16 cellular contexts compared by ENCODE assay signal in genomic region chr7:1323178-1324027, GRCh38.
DNase-seq lines count a peak whose midpoint lies in the region; ATAC-seq and TF ChIP-seq lines count a peak whose summit lies in the region.
"Had no signal": no experiment of that assay in that cellular context is flagged by ENCODE, and none has a peak within 500 bp of the region (broad histone marks: within the 10 kb centered on the region; RNA-seq: fewer than 3 reads in every experiment).

No MANE protein-coding gene starts in this region.

- no peak overlapping the region for H2BK120ac ChIP-seq in mesenchymal stem cell (ENCODE audit: low read depth, low read length)

- H3K36me3 Mint-ChIP-seq in neural crest cell (ENCODE audit: low read depth) = no peaks in the 10 kb centered on the region
- no peaks in the 10 kb centered on the region for H3K36me3 Mint-ChIP-seq in activated CD4-positive, alpha-beta T cell treated with anti-CD3 and anti-CD28 coated beads, Interleukin-2, amount 10 ng/mL, durations not matched to agents 7 days and 5 days (ENCODE audit: low read depth)
- H3K36me3 Mint-ChIP-seq: activated naive CD4-positive, alpha-beta T cell treated with anti-CD3 and anti-CD28 coated beads, Interleukin-2, amount 50 U/mL, for 24 hours had no signal

- no peak overlapping the region for H2BK12ac ChIP-seq in mesenchymal stem cell (ENCODE audit: low read length in 2 of 2)

- H3K9ac ChIP-seq in mesenchymal stem cell (ENCODE audit: low read length) = no peak overlapping the region

- no peak for TF ChIP-seq POLR2A in gastroesophageal sphincter (IDR thresholded peaks at IDR 0.05)

- no peak overlapping the region for H2AFZ ChIP-seq in mesenchymal stem cell (ENCODE audit: low read depth, low read length)

- H3K4me1 ChIP-seq in mesenchymal stem cell (ENCODE audit: control insufficient read depth, insufficient read depth, low read depth, low read length) = no peaks in the 10 kb centered on the region
- peaks cover 0 to 12% (median 0%) of the 10 kb centered on the region in 3 donors for H3K4me1 ChIP-seq in gastroesophageal sphincter

- WGBS in mesenchymal stem cell = 67% methylated on average over 57 of the region's 63 CpGs
- 0% methylated on average over 2 of the region's 63 CpGs; no CpG with 5 or more reads in 1 of the 2 donors for WGBS in gastroesophageal sphincter (ENCODE audit: low coverage in 1 of 2), 2 donors

- H3K14ac ChIP-seq in mesenchymal stem cell (ENCODE audit: low read length in 2 of 2) = no peak overlapping the region

- H3K9me3 Mint-ChIP-seq in neural crest cell = no peaks in the 10 kb centered on the region
- no peaks in the 10 kb centered on the region for H3K9me3 Mint-ChIP-seq in activated CD4-positive, alpha-beta T cell treated with anti-CD3 and anti-CD28 coated beads, Interleukin-2, amount 10 ng/mL, durations not matched to agents 7 days and 5 days
- H3K9me3 Mint-ChIP-seq: activated naive CD4-positive, alpha-beta T cell treated with anti-CD3 and anti-CD28 coated beads, Interleukin-2, amount 50 U/mL, for 24 hours had no signal

- H3K18ac ChIP-seq in mesenchymal stem cell (ENCODE audit: low read depth in 1 of 2, low read length in 2 of 2) = no peak overlapping the region

- H3K4me1 Mint-ChIP-seq in neural crest cell = peaks cover 8% of the 10 kb centered on the region
- H3K4me1 Mint-ChIP-seq in activated CD4-positive, alpha-beta T cell treated with anti-CD3 and anti-CD28 coated beads, Interleukin-2, amount 10 ng/mL, durations not matched to agents 7 days and 5 days = no peaks in the 10 kb centered on the region
- H3K4me1 Mint-ChIP-seq: activated naive CD4-positive, alpha-beta T cell treated with anti-CD3 and anti-CD28 coated beads, Interleukin-2, amount 50 U/mL, for 24 hours had no signal

- H4K91ac ChIP-seq in mesenchymal stem cell (ENCODE audit: low read length) = no peak overlapping the region

- H3K27me3 ChIP-seq in WERI-Rb-1 (ENCODE audit: insufficient read depth, low read depth, severe bottlenecking) (no peaks in the 10 kb centered on the region), mesenchymal stem cell (ENCODE audit: control insufficient read depth in 1 of 2, insufficient read depth in 1 of 2, low read length in 2 of 2) (peaks cover 20 to 65% of the 10 kb centered on the region in 2 experiments), gastroesophageal sphincter (peaks cover 74% of the 10 kb centered on the region)

- H3K27me3 Mint-ChIP-seq in neural crest cell (ENCODE audit: low read depth) = peaks cover 5% of the 10 kb centered on the region
- H3K27me3 Mint-ChIP-seq in activated CD4-positive, alpha-beta T cell treated with anti-CD3 and anti-CD28 coated beads, Interleukin-2, amount 10 ng/mL, durations not matched to agents 7 days and 5 days = no peaks in the 10 kb centered on the region

- H3K79me1 ChIP-seq in mesenchymal stem cell (replicated peaks; ENCODE audit: low read length, poor library complexity, severe bottlenecking) = no peaks in the 10 kb centered on the region

- H2BK15ac ChIP-seq in mesenchymal stem cell (ENCODE audit: low read depth, poor library complexity, severe bottlenecking) = no peak overlapping the region

- ATAC-seq in gastroesophageal sphincter = no peak
- ATAC-seq: activated T-cell treated with anti-CD3 and anti-CD28 coated beads, Interleukin-2, amount 50 U/mL, for 72 hours; stimulated activated naive CD8-positive, alpha-beta T cell treated with anti-CD3 and anti-CD28 coated beads, Interleukin-15, Interleukin-2, amounts not matched to agents 100 U/mL and 50 U/mL, for 24 hours had no signal

- TF ChIP-seq EP300 in gastroesophageal sphincter (IDR thresholded peaks at IDR 0.05) = no peak

- no peak overlapping the region for H4K8ac ChIP-seq in mesenchymal stem cell (ENCODE audit: low read length)

- no peak overlapping the region for H3K4me2 ChIP-seq in mesenchymal stem cell (ENCODE audit: low read length, poor library complexity, severe bottlenecking)

- H3K27ac ChIP-seq in WERI-Rb-1 (peak overlapping the region; percentile 53; the same call in 1 of the 2 replicates), temporal lobe (ENCODE audit: low read depth, low read length) (peak overlapping the region; percentile 61), mesenchymal stem cell (ENCODE audit: low read length, poor library complexity, severe bottlenecking) (no peak overlapping the region), gastroesophageal sphincter (no peak overlapping the region)
- H3K27ac ChIP-seq: coronary artery had no signal

- no peak overlapping the region for H3K4me3 ChIP-seq in WERI-Rb-1 (ENCODE audit: low read depth, low read length)
- no peak overlapping the region for H3K4me3 ChIP-seq in mesenchymal stem cell (ENCODE audit: insufficient read depth in 1 of 2, low read depth in 1 of 2, low read length in 2 of 2)
- no peak overlapping the region for H3K4me3 ChIP-seq in gastroesophageal sphincter
- H3K4me3 ChIP-seq: coronary artery had no signal

- no peak overlapping the region for H2AK5ac ChIP-seq in mesenchymal stem cell (ENCODE audit: low read length, severe bottlenecking)

- POLR2A ChIA-PET in activated CD4-positive, alpha-beta T cell treated with anti-CD3 and anti-CD28 coated beads, Interleukin-2, amount 10 ng/mL, durations not matched to agents 7 days and 5 days (lab: Charles Lee) = no interaction called here

- CTCF ChIA-PET in activated CD4-positive, alpha-beta T cell treated with anti-CD3 and anti-CD28 coated beads, Interleukin-2, amount 10 ng/mL, durations not matched to agents 7 days and 5 days (lab: Charles Lee) = no interaction called here

- no peaks in the 10 kb centered on the region for H3K36me3 ChIP-seq in WERI-Rb-1
- H3K36me3 ChIP-seq in mesenchymal stem cell (ENCODE audit: control insufficient read depth in 1 of 2, insufficient read depth in 2 of 2, low read depth in 1 of 2, low read length in 2 of 2) = no peaks in the 10 kb centered on the region
- H3K36me3 ChIP-seq in gastroesophageal sphincter = no peaks in the 10 kb centered on the region

- H3K23ac ChIP-seq in mesenchymal stem cell (ENCODE audit: low read length in 2 of 2) = no peak overlapping the region

- peak overlapping the region; percentile 96 for H3K27ac Mint-ChIP-seq in neural crest cell (ENCODE audit: unreplicated experiment)
- H3K27ac Mint-ChIP-seq in activated CD4-positive, alpha-beta T cell treated with anti-CD3 and anti-CD28 coated beads, Interleukin-2, amount 10 ng/mL, durations not matched to agents 7 days and 5 days = no peak overlapping the region
- H3K27ac Mint-ChIP-seq: activated naive CD4-positive, alpha-beta T cell treated with anti-CD3 and anti-CD28 coated beads, Interleukin-2, amount 50 U/mL, for 24 hours; activated T-cell treated with anti-CD3 and anti-CD28 coated beads, Interleukin-2, amount 50 U/mL, for 72 hours had no signal

- H3K4ac ChIP-seq in mesenchymal stem cell (ENCODE audit: low read depth in 1 of 2, low read length in 2 of 2) = no peak overlapping the region

- no peak for TF ChIP-seq CTCF in WERI-Rb-1 (IDR thresholded peaks at IDR 0.05; ENCODE audit: low read depth, low read length)
- TF ChIP-seq CTCF in neural crest cell (conservative IDR thresholded peaks at IDR 0.05) = no peak
- TF ChIP-seq CTCF in gastroesophageal sphincter (IDR thresholded peaks at IDR 0.05) = no peak

- peak overlapping the region; percentile 31 for H3K4me3 Mint-ChIP-seq in neural crest cell
- H3K4me3 Mint-ChIP-seq in activated CD4-positive, alpha-beta T cell treated with anti-CD3 and anti-CD28 coated beads, Interleukin-2, amount 10 ng/mL, durations not matched to agents 7 days and 5 days = no peak overlapping the region
- H3K4me3 Mint-ChIP-seq: activated naive CD4-positive, alpha-beta T cell treated with anti-CD3 and anti-CD28 coated beads, Interleukin-2, amount 50 U/mL, for 24 hours; activated T-cell treated with anti-CD3 and anti-CD28 coated beads, Interleukin-2, amount 50 U/mL, for 72 hours had no signal

- H3K9me3 ChIP-seq in WERI-Rb-1 (ENCODE audit: severe bottlenecking) = no peaks in the 10 kb centered on the region
- no peaks in the 10 kb centered on the region for H3K9me3 ChIP-seq in mesenchymal stem cell (ENCODE audit: control insufficient read depth, low read length)
- no peaks in the 10 kb centered on the region for H3K9me3 ChIP-seq in gastroesophageal sphincter

- no peak overlapping the region for H2BK5ac ChIP-seq in mesenchymal stem cell (ENCODE audit: low read depth, low read length, poor library complexity, severe bottlenecking)

- DNase-seq in WERI-Rb-1 = peak; percentile 72
- DNase-seq in globus pallidus (ENCODE audit: low spot score) = peak; percentile 61
- DNase-seq in neural crest cell (ENCODE audit: low read depth, low spot score) = peak; percentile 39
- no peak for DNase-seq in mesenchymal stem cell
- no peak for DNase-seq in activated CD4-positive, alpha-beta T cell treated with anti-CD3 and anti-CD28 coated beads, Interleukin-2, amount 10 ng/mL, durations not matched to agents 7 days and 5 days
- no peak for DNase-seq in DMS53 (lab: John Stamatoyannopoulos, UW)
- DNase-seq: activated CD4-positive, CD25-positive, alpha-beta regulatory T cell; activated T-cell treated with anti-CD3 and anti-CD28 coated beads, Interleukin-2, amount 50 U/mL, for 72 hours; AML-193; COR-L47; NCI-H82; stimulated activated naive CD8-positive, alpha-beta T cell treated with anti-CD3 and anti-CD28 coated beads, Interleukin-15, Interleukin-2, amounts not matched to agents 100 U/mL and 50 U/mL, for 24 hours had no signal

Comparison
In these comparisons a context has a peak if more than half of its experiments do, and no peak if none do; other contexts are left out.
1. DNase-seq: peak in WERI-Rb-1 (single experiment), globus pallidus (single experiment) and neural crest cell (single experiment); none in mesenchymal stem cell (single experiment), activated CD4-positive, alpha-beta T cell treated with anti-CD3 and anti-CD28 coated beads, Interleukin-2, amount 10 ng/mL, durations not matched to agents 7 days and 5 days (single experiment) and DMS53 (single experiment).
2. H3K27ac ChIP-seq: peak in WERI-Rb-1 (single experiment) and temporal lobe (single experiment); none in mesenchymal stem cell (single experiment) and gastroesophageal sphincter (0 of 4).